In the genomic region with DNA sequence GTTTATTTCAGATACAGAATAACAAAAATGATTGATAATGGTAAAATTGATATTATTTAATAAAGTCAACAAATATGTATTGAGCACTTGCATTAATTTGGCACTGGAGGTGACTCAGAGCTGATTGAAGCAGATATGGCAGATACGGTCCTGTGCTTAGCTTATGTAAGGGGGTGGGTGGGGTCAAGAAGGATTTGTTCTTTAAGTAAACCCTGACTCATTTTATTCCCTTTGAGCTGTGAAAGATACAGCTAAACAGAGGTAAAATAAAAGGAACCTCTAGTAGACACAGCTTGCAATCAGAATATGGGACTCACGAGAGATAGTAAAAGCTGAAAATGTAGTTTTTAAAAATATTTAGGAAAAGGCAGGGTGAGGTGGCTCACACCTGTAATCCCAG, we compare ENCODE assay signal across 19 cellular contexts.
A peak's percentile ranks its signal among the peaks of the same experiment; 100 is the strongest.
DNase-seq lines count a peak whose midpoint lies in the region; ATAC-seq, FAIRE-seq and TF ChIP-seq lines count a peak whose summit lies in the region.
"Had no signal": no experiment of that assay in that cellular context is flagged by ENCODE, and none has a peak within 500 bp of the region (broad histone marks: within the 10 kb centered on the region; RNA-seq: fewer than 3 reads in every experiment).

No MANE protein-coding gene starts in this region.

- H3K36me3 ChIP-seq in bronchial epithelial cell (ENCODE audit: control insufficient read depth, insufficient read depth, low read length): no peaks in the 10 kb centered on the region
- no peaks in the 10 kb centered on the region for H3K36me3 ChIP-seq in hepatocyte (replicated peaks; ENCODE audit: insufficient read depth, low read depth)
- H3K36me3 ChIP-seq: BE2C had no signal

- H3K4me2 ChIP-seq in hepatocyte: no peak overlapping the region
- H3K4me2 ChIP-seq: A549 had no signal

- no peak overlapping the region for H3K27ac Mint-ChIP-seq in progenitor cell of endocrine pancreas
- H3K27ac Mint-ChIP-seq: CD4-positive, alpha-beta memory T cell; H9 had no signal

- POLR2A ChIA-PET in RWPE1 (lab: Yijun Ruan, JAX; ENCODE audit: low non-redundant PET): no interaction called here

- TF ChIP-seq CTCF in RWPE1 (conservative IDR thresholded peaks at IDR 0.05; ENCODE audit: low read depth) (no peak), bronchial epithelial cell (IDR thresholded peaks at IDR 0.05; ENCODE audit: insufficient read depth, low read length, severe bottlenecking) (no peak), hepatocyte (IDR thresholded peaks at IDR 0.05; ENCODE audit: poor library complexity) (no peak), progenitor cell of endocrine pancreas (IDR thresholded peaks at IDR 0.05; ENCODE audit: unreplicated experiment) (no peak)

- peaks cover 2% of the 10 kb centered on the region for H3K4me1 ChIP-seq in hepatocyte (ENCODE audit: insufficient read depth)
- H3K4me1 ChIP-seq: A549, BE2C had no signal

- H3K9me3 Mint-ChIP-seq in progenitor cell of endocrine pancreas (ENCODE audit: low read depth): peaks cover 3% of the 10 kb centered on the region
- H3K9me3 Mint-ChIP-seq: CD4-positive, alpha-beta memory T cell; H9 had no signal

- FAIRE-seq in bronchial epithelial cell (lab: Jason Lieb, UNC): no peak
- FAIRE-seq: A549, D721Med, G401.6, GM12891 had no signal

- no peak overlapping the region for H2AFZ ChIP-seq in hepatocyte

- H3K9me2 ChIP-seq in hepatocyte (replicated peaks; ENCODE audit: insufficient read depth): no peaks in the 10 kb centered on the region

- no peak for ATAC-seq in HG03439 (IDR thresholded peaks at IDR 0.05; ENCODE audit: unreplicated experiment)
- ATAC-seq: A549 had no signal

- no peaks in the 10 kb centered on the region for H3K9me3 ChIP-seq in hepatocyte (ENCODE audit: low read depth)
- H3K9me3 ChIP-seq: A549, BE2C had no signal

- H4K20me1 ChIP-seq in hepatocyte (ENCODE audit: insufficient read depth, poor library complexity, severe bottlenecking): no peaks in the 10 kb centered on the region

- DNase-seq in RWPE1 (ENCODE audit: low spot score) (peak; percentile 84), bronchial epithelial cell (ENCODE audit: low read depth) (peak; percentile 77), hepatocyte (ENCODE audit: low spot score) (peak; percentile 59), renal cortical epithelial cell (ENCODE audit: low read depth) (peak; percentile 13), progenitor cell of endocrine pancreas (ENCODE audit: low spot score, unreplicated experiment) (no peak)
- no peak for DNase-seq in stimulated activated CD4-positive, alpha-beta T cell treated with anti-CD3 and anti-CD28 coated beads, Interleukin-4, amount 100 ng/mL, for 24 hours
- DNase-seq: BE2C; CD4-positive, alpha-beta memory T cell; DMS153; DMS79 treated with DMSO at 0.1 percent for 48 hours; EL; GOT3; H9 had no signal

- H3K4me3 ChIP-seq in bronchial epithelial cell (ENCODE audit: low read depth, low read length) (no peak overlapping the region), hepatocyte (no peak overlapping the region)
- H3K4me3 ChIP-seq: A549 had no signal

- H3K27me3 Mint-ChIP-seq in progenitor cell of endocrine pancreas: peaks cover 8% of the 10 kb centered on the region

- CTCF ChIA-PET in RWPE1 (lab: Yijun Ruan, JAX): interaction anchor here (1.0 to 1.5 kb wide), 2 partner anchors 15 to 1073 kb away, joined by 3 to 11 read pairs; no protein-coding TSS in a partner anchor

- H3K79me2 ChIP-seq in hepatocyte: no peaks in the 10 kb centered on the region

- H3K27ac ChIP-seq in RWPE1: no peak overlapping the region
- no peak overlapping the region for H3K27ac ChIP-seq in hepatocyte
- H3K27ac ChIP-seq: A549, C4-2B had no signal

- no peak overlapping the region for H3K4me3 Mint-ChIP-seq in progenitor cell of endocrine pancreas (ENCODE audit: low read depth)
- H3K4me3 Mint-ChIP-seq: CD4-positive, alpha-beta memory T cell; H9 had no signal

- 56% methylated on average over 2 of the region's 2 CpGs for WGBS in hepatocyte (ENCODE audit: low lambda C conversion rate, missing lambda C conversion rate)

- H3K27me3 ChIP-seq in bronchial epithelial cell (ENCODE audit: control insufficient read depth, insufficient read depth, low read length) (no peaks in the 10 kb centered on the region), hepatocyte (no peaks in the 10 kb centered on the region)
- H3K27me3 ChIP-seq: BE2C had no signal

- H3K4me1 Mint-ChIP-seq in progenitor cell of endocrine pancreas (ENCODE audit: low read depth): peaks cover 2% of the 10 kb centered on the region
- H3K4me1 Mint-ChIP-seq: CD4-positive, alpha-beta memory T cell had no signal

- H3K36me3 Mint-ChIP-seq in progenitor cell of endocrine pancreas (ENCODE audit: insufficient read depth): no peaks in the 10 kb centered on the region
- H3K36me3 Mint-ChIP-seq: CD4-positive, alpha-beta memory T cell had no signal

Comparison
In these comparisons a context has a peak if more than half of its experiments do, and no peak if none do; other contexts are left out.
1. DNase-seq: peak in RWPE1 (single experiment), bronchial epithelial cell (single experiment), hepatocyte (single experiment) and renal cortical epithelial cell (single experiment); none in progenitor cell of endocrine pancreas (single experiment) and stimulated activated CD4-positive, alpha-beta T cell treated with anti-CD3 and anti-CD28 coated beads, Interleukin-4, amount 100 ng/mL, for 24 hours (single experiment).